14 cellular contexts compared by ENCODE assay signal in the genomic region with DNA sequence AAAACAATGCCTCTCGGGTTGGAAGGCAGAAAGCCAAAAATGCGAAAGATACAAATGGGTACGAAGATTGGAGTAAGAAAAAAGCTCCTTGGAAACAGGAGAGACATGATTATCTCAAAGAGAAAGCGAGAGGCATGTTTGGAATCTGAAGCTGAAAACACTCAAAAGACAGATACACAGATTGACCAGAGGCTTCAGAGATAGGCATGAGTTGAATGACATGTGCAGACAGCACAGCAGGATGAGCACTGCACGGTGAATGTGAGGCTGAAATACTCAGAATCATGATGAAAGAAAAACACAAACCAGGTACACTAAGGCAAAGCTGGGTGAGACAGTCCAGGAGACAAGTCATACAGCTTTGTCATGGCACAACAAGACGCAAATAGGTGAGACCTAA. TPM values are rescaled to one million over a fixed set of nuclear protein-coding genes. Genes with fewer than 3 reads are reported as not detected.
DNase-seq lines count a peak whose midpoint lies in the region; ATAC-seq and TF ChIP-seq lines count a peak whose summit lies in the region.
"Had no signal": no experiment of that assay in that cellular context is flagged by ENCODE, and none has a peak within 500 bp of the region (broad histone marks: within the 10 kb centered on the region; RNA-seq: fewer than 3 reads in every experiment).

No MANE protein-coding gene starts in this region.

- no peak for TF ChIP-seq CTCF in foreskin keratinocyte (conservative IDR thresholded peaks at IDR 0.05)

- H3K4me3 Mint-ChIP-seq in activated T-cell treated with anti-CD3 and anti-CD28 coated beads, Interleukin-2, amount 50 U/mL, for 72 hours, result peak overlapping the region; percentile 49 to 73
- H3K4me3 Mint-ChIP-seq in activated T-helper 17 cell treated with anti-CD3 and anti-CD28 coated beads, Interleukin-2, amount 50 U/mL, for 72 hours, result peak overlapping the region; percentile 31
- H3K4me3 Mint-ChIP-seq in stimulated activated effector memory CD8-positive, alpha-beta T cell treated with anti-CD3 and anti-CD28 coated beads, Interleukin-12 subunit alpha, Interleukin-12 subunit beta, amount 100 ng/mL, for 72 hours, result peak overlapping the region; percentile 44
- H3K4me3 Mint-ChIP-seq in effector memory CD8-positive, alpha-beta T cell, result peak overlapping the region in 1 of 2 donors; percentile 4

- peak; percentile 76 to 77 for ATAC-seq in activated T-cell treated with anti-CD3 and anti-CD28 coated beads, Interleukin-2, amount 50 U/mL, for 72 hours (replicated peaks in 1 of 2)
- ATAC-seq in activated T-helper 17 cell treated with anti-CD3 and anti-CD28 coated beads, Interleukin-2, amount 50 U/mL, for 72 hours (replicated peaks), result peak; percentile 49
- ATAC-seq in foreskin keratinocyte, result peak; percentile 99
- ATAC-seq in stimulated activated effector memory CD8-positive, alpha-beta T cell treated with anti-CD3 and anti-CD28 coated beads, Interleukin-12 subunit alpha, Interleukin-12 subunit beta, amount 100 ng/mL, for 72 hours, result peak; percentile 71
- no peak for ATAC-seq in effector memory CD8-positive, alpha-beta T cell (replicated peaks)

- H3K27me3 Mint-ChIP-seq in activated T-cell treated with anti-CD3 and anti-CD28 coated beads, Interleukin-2, amount 50 U/mL, for 72 hours (ENCODE audit: low read depth), result no peaks in the 10 kb centered on the region
- no peaks in the 10 kb centered on the region for H3K27me3 Mint-ChIP-seq in activated T-helper 17 cell treated with anti-CD3 and anti-CD28 coated beads, Interleukin-2, amount 50 U/mL, for 72 hours
- H3K27me3 Mint-ChIP-seq in effector memory CD8-positive, alpha-beta T cell, result no peaks in the 10 kb centered on the region

- H3K27me3 ChIP-seq in foreskin keratinocyte, result no peaks in the 10 kb centered on the region
- no peaks in the 10 kb centered on the region for H3K27me3 ChIP-seq in MG63
- H3K27me3 ChIP-seq: SJCRH30 had no signal

- peak overlapping the region; percentile 43 for H3K27ac Mint-ChIP-seq in activated T-cell treated with anti-CD3 and anti-CD28 coated beads, Interleukin-2, amount 50 U/mL, for 72 hours
- H3K27ac Mint-ChIP-seq in activated T-helper 17 cell treated with anti-CD3 and anti-CD28 coated beads, Interleukin-2, amount 50 U/mL, for 72 hours, result peak overlapping the region; percentile 59
- H3K27ac Mint-ChIP-seq in stimulated activated effector memory CD8-positive, alpha-beta T cell treated with anti-CD3 and anti-CD28 coated beads, Interleukin-12 subunit alpha, Interleukin-12 subunit beta, amount 100 ng/mL, for 72 hours, result peak overlapping the region; percentile 43
- H3K27ac Mint-ChIP-seq in effector memory CD8-positive, alpha-beta T cell, result peak overlapping the region in 1 of 2 donors; percentile 90

- H3K36me3 Mint-ChIP-seq in activated T-cell treated with anti-CD3 and anti-CD28 coated beads, Interleukin-2, amount 50 U/mL, for 72 hours (ENCODE audit: insufficient read depth in 2 of 2), result peaks cover 31 to 66% of the 10 kb centered on the region in 2 donors
- H3K36me3 Mint-ChIP-seq in activated T-helper 17 cell treated with anti-CD3 and anti-CD28 coated beads, Interleukin-2, amount 50 U/mL, for 72 hours (ENCODE audit: low read depth), result peaks cover 98% of the 10 kb centered on the region
- peaks cover 85% of the 10 kb centered on the region for H3K36me3 Mint-ChIP-seq in stimulated activated effector memory CD8-positive, alpha-beta T cell treated with anti-CD3 and anti-CD28 coated beads, Interleukin-12 subunit alpha, Interleukin-12 subunit beta, amount 100 ng/mL, for 72 hours
- peaks cover 65% of the 10 kb centered on the region for H3K36me3 Mint-ChIP-seq in effector memory CD8-positive, alpha-beta T cell (ENCODE audit: insufficient read depth)

- H3K4me1 Mint-ChIP-seq in activated T-cell treated with anti-CD3 and anti-CD28 coated beads, Interleukin-2, amount 50 U/mL, for 72 hours (ENCODE audit: low read depth), result peaks cover 71% of the 10 kb centered on the region
- peaks cover 45% of the 10 kb centered on the region for H3K4me1 Mint-ChIP-seq in activated T-helper 17 cell treated with anti-CD3 and anti-CD28 coated beads, Interleukin-2, amount 50 U/mL, for 72 hours
- peaks cover 54% of the 10 kb centered on the region for H3K4me1 Mint-ChIP-seq in stimulated activated effector memory CD8-positive, alpha-beta T cell treated with anti-CD3 and anti-CD28 coated beads, Interleukin-12 subunit alpha, Interleukin-12 subunit beta, amount 100 ng/mL, for 72 hours
- H3K4me1 Mint-ChIP-seq in effector memory CD8-positive, alpha-beta T cell (ENCODE audit: low read depth in 2 of 2), result peaks cover 8 to 35% of the 10 kb centered on the region in 2 donors

- H3K4me1 ChIP-seq in foreskin keratinocyte, result peaks cover 20% of the 10 kb centered on the region
- H3K4me1 ChIP-seq: SJCRH30 had no signal

- peaks cover 10% of the 10 kb centered on the region for H3K36me3 ChIP-seq in MG63

- peaks cover 1 to 16% of the 10 kb centered on the region in 2 donors for H3K9me3 Mint-ChIP-seq in activated T-cell treated with anti-CD3 and anti-CD28 coated beads, Interleukin-2, amount 50 U/mL, for 72 hours
- peaks cover 18% of the 10 kb centered on the region for H3K9me3 Mint-ChIP-seq in activated T-helper 17 cell treated with anti-CD3 and anti-CD28 coated beads, Interleukin-2, amount 50 U/mL, for 72 hours
- H3K9me3 Mint-ChIP-seq in stimulated activated effector memory CD8-positive, alpha-beta T cell treated with anti-CD3 and anti-CD28 coated beads, Interleukin-12 subunit alpha, Interleukin-12 subunit beta, amount 100 ng/mL, for 72 hours, result peaks cover 9% of the 10 kb centered on the region
- peaks cover 2 to 8% of the 10 kb centered on the region in 2 donors for H3K9me3 Mint-ChIP-seq in effector memory CD8-positive, alpha-beta T cell

- DNase-seq in activated T-cell treated with anti-CD3 and anti-CD28 coated beads, Interleukin-2, amount 50 U/mL, for 72 hours, result peak; percentile 37 to 43
- no peak for DNase-seq in activated T-cell treated with anti-CD3 and anti-CD28 coated beads, Interleukin-2, amount 50 U/mL, for 48 hours
- DNase-seq in foreskin keratinocyte, result peak; percentile 95 to 98
- no peak for DNase-seq in stimulated activated effector memory CD8-positive, alpha-beta T cell treated with anti-CD3 and anti-CD28 coated beads, Interleukin-12 subunit alpha, Interleukin-12 subunit beta, amount 100 ng/mL, for 72 hours (ENCODE audit: low spot score in 2 of 2)
- no peak for DNase-seq in NCI-H526 (lab: John Stamatoyannopoulos, UW)
- no peak for DNase-seq in MG63
- DNase-seq in effector memory CD8-positive, alpha-beta T cell, result no peak
- DNase-seq: activated effector memory CD4-positive, alpha-beta T cell treated with Interleukin-2 at 50 U/mL for 16 hours; glutamatergic neuron; NCI-H1436 treated with DMSO at 0.1 percent for 48 hours; NCI-H82; SJCRH30 had no signal

- H3K9me3 ChIP-seq in MG63, result no peaks in the 10 kb centered on the region
- H3K9me3 ChIP-seq: SJCRH30 had no signal

- peak overlapping the region; percentile 3 for H3K27ac ChIP-seq in foreskin keratinocyte
- H3K27ac ChIP-seq: SJCRH30, VCaP had no signal

- H3K4me3 ChIP-seq in MG63, result no peak overlapping the region
- H3K4me3 ChIP-seq: SJCRH30 had no signal

RNA-seq across cellular contexts. Expression of gene RESF1, which starts 30.8 kb away (rescaled TPM):
- 100 to 1,000 TPM; 112 to 133 TPM for total RNA-seq in activated T-cell treated with anti-CD3 and anti-CD28 coated beads, Interleukin-2, amount 50 U/mL, for 72 hours
- total RNA-seq in activated T-helper 17 cell treated with anti-CD3 and anti-CD28 coated beads, Interleukin-2, amount 50 U/mL, for 72 hours, result 10 to 100 TPM; 83.1 to 88.3 TPM
- 17.9 and 18.7 TPM in 2 replicates for total RNA-seq in foreskin keratinocyte
- polyA plus RNA-seq in foreskin keratinocyte, result 8.9 and 9.4 TPM in 2 replicates
- 9.5 and 17.7 TPM in 2 replicates for total RNA-seq in MG63 (2014; rRNA removed; shearing (Covaris generic); ENCODE audit: low replicate concordance)

Comparison
In these comparisons a context has a peak if more than half of its experiments do, and no peak if none do; other contexts are left out.
1. DNase-seq: peak in activated T-cell treated with anti-CD3 and anti-CD28 coated beads, Interleukin-2, amount 50 U/mL, for 72 hours (2 of 2) and foreskin keratinocyte (2 of 2); none in activated T-cell treated with anti-CD3 and anti-CD28 coated beads, Interleukin-2, amount 50 U/mL, for 48 hours (0 of 2), stimulated activated effector memory CD8-positive, alpha-beta T cell treated with anti-CD3 and anti-CD28 coated beads, Interleukin-12 subunit alpha, Interleukin-12 subunit beta, amount 100 ng/mL, for 72 hours (0 of 2), NCI-H526 (0 of 2), MG63 (single experiment) and effector memory CD8-positive, alpha-beta T cell (0 of 3).